Comparison of ENCODE assay signal across 11 cellular contexts in the genomic region with DNA sequence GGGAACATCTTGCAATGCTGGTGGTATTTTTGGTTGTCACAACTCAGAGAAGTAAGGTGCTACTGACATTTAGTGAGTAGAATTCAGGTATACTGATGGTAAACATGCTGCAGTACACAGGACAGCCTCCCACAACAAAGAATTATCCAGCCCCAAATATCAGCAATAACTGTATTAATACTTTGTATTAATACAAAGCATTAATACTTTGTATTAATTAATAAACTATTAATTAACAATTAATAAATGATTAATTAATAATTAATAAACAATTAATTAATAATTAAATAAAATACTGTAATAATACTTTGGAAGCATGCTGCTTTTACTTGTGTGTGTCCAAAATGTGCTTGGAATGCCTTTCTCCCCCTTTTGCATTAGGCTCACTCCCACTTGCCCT.
"Had no signal": no experiment of that assay in that cellular context is flagged by ENCODE, and none has a peak within 500 bp of the region (broad histone marks: within the 10 kb centered on the region; RNA-seq: fewer than 3 reads in every experiment).

No MANE protein-coding gene starts in this region.

- DNase-seq: H9, HCEC 1CT, HFFc6, IMR-90, Karpas-422, KBM-7 had no signal

- H3K4me3 ChIP-seq: GM23338 had no signal

- H3K4me2 ChIP-seq: GM23338, KMS-11 had no signal

- H3K9ac ChIP-seq: KMS-11 had no signal

- H2AFZ ChIP-seq: GM23338 had no signal

- H3K27ac ChIP-seq: HL-60, KMS-11 had no signal

- FAIRE-seq: H1, H54 had no signal

- ATAC-seq: GM23338 had no signal
